In genomic region chr2:147231607-147232006, GRCh38 we compare ENCODE assay signal across 12 cellular contexts.
DNase-seq lines count a peak whose midpoint lies in the region; ATAC-seq, FAIRE-seq and TF ChIP-seq lines count a peak whose summit lies in the region.
"Had no signal": no experiment of that assay in that cellular context is flagged by ENCODE, and none has a peak within 500 bp of the region (broad histone marks: within the 10 kb centered on the region; RNA-seq: fewer than 3 reads in every experiment).

No MANE protein-coding gene starts in this region.

- no peaks in the 10 kb centered on the region for H3K27me3 ChIP-seq in CD8-positive, alpha-beta memory T cell (ENCODE audit: insufficient read depth, low read length, poor library complexity, severe bottlenecking)
- H3K27me3 ChIP-seq: BLaER1, Peyer's patch had no signal

- no peak overlapping the region for H3K4me3 Mint-ChIP-seq in CD8-positive, alpha-beta memory T cell

- no peak for FAIRE-seq in D721Med (lab: Jason Lieb, UNC)

- H3K27ac ChIP-seq in CD8-positive, alpha-beta memory T cell (ENCODE audit: low read depth, low read length): no peak overlapping the region
- H3K27ac ChIP-seq: BLaER1, Peyer's patch had no signal

- no peaks in the 10 kb centered on the region for H3K36me3 Mint-ChIP-seq in CD8-positive, alpha-beta memory T cell

- no peak for TF ChIP-seq CTCF in D721Med (IDR thresholded peaks at IDR 0.05; ENCODE audit: insufficient read depth, missing control alignments)

- no peaks in the 10 kb centered on the region for H3K36me3 ChIP-seq in CD8-positive, alpha-beta memory T cell (ENCODE audit: insufficient read depth, low read length)
- H3K36me3 ChIP-seq: BLaER1, Peyer's patch had no signal

- CTCF ChIA-PET in CD8-positive, alpha-beta memory T cell (lab: Charles Lee): no interaction called here

- H3K9me3 Mint-ChIP-seq in CD8-positive, alpha-beta memory T cell: peaks cover 0 to 2% (median 0%) of the 10 kb centered on the region in 5 donors

- peak; percentile 68 for ATAC-seq in GM18517 (IDR thresholded peaks at IDR 0.05; ENCODE audit: unreplicated experiment)
- peak; percentile 72 for ATAC-seq in GM19395 (IDR thresholded peaks at IDR 0.05; ENCODE audit: unreplicated experiment)
- peak; percentile 83 for ATAC-seq in HG02798 (IDR thresholded peaks at IDR 0.05; ENCODE audit: poor library complexity, unreplicated experiment)
- ATAC-seq in HG03565 (IDR thresholded peaks at IDR 0.05; ENCODE audit: unreplicated experiment): peak; percentile 79

- no peaks in the 10 kb centered on the region for H3K4me1 Mint-ChIP-seq in CD8-positive, alpha-beta memory T cell

- no peak overlapping the region for H3K27ac Mint-ChIP-seq in CD8-positive, alpha-beta memory T cell

- no peaks in the 10 kb centered on the region for H3K27me3 Mint-ChIP-seq in CD8-positive, alpha-beta memory T cell

- H3K4me3 ChIP-seq in CD8-positive, alpha-beta memory T cell (ENCODE audit: low read length): no peak overlapping the region
- H3K4me3 ChIP-seq: BLaER1, Peyer's patch had no signal

- no peak for DNase-seq in D721Med (ENCODE audit: insufficient read length, low spot score)
- DNase-seq in CD8-positive, alpha-beta memory T cell: no peak
- DNase-seq in HPDE6-E6E7 (ENCODE audit: extremely low spot score): no peak
- no peak for DNase-seq in NCI-H2196 treated with DMSO at 0.1 percent for 48 hours (lab: John Stamatoyannopoulos, UW; ENCODE audit: unreplicated experiment)
- DNase-seq: EL, nucleus accumbens, Peyer's patch had no signal

- no peaks in the 10 kb centered on the region for H3K9me3 ChIP-seq in CD8-positive, alpha-beta memory T cell (ENCODE audit: low read length)
- H3K9me3 ChIP-seq: BLaER1, Peyer's patch had no signal

- POLR2A ChIA-PET in CD8-positive, alpha-beta memory T cell (lab: Charles Lee): no interaction called here

- H3K4me1 ChIP-seq in CD8-positive, alpha-beta memory T cell (ENCODE audit: insufficient read depth, low read length): no peaks in the 10 kb centered on the region
- H3K4me1 ChIP-seq: BLaER1, Peyer's patch had no signal
